In genomic region chr14:102930753-102931579, GRCh38 we compare ENCODE assay signal across 9 cellular contexts. TPM values are rescaled to one million over a fixed set of nuclear protein-coding genes. Genes with fewer than 3 reads are reported as not detected.
A peak's percentile ranks its signal among the peaks of the same experiment; 100 is the strongest.
DNase-seq lines count a peak whose midpoint lies in the region; ATAC-seq, FAIRE-seq and TF ChIP-seq lines count a peak whose summit lies in the region.
"Had no signal": no experiment of that assay in that cellular context is flagged by ENCODE, and none has a peak within 500 bp of the region (broad histone marks: within the 10 kb centered on the region; RNA-seq: fewer than 3 reads in every experiment).

No MANE protein-coding gene starts in this region.

- H3K9ac ChIP-seq in astrocyte (ENCODE audit: low read length) = no peak overlapping the region

- H3K27ac Mint-ChIP-seq in astrocyte (ENCODE audit: unreplicated experiment) = peak overlapping the region; percentile 72
- no peak overlapping the region for H3K27ac Mint-ChIP-seq in activated T-helper 1 cell treated with anti-CD3 and anti-CD28 coated beads, Interleukin-12 subunit alpha, Interleukin-12 subunit beta, Interleukin-2, Interleukin-4 antibody, amounts not matched to agents 30 ng/mL and 10 ng/mL and 1 ng/mL, durations not matched to agents 14 hours and 24 hours and 36 hours

- H3K9me3 ChIP-seq in astrocyte (ENCODE audit: insufficient read depth, low read depth, low read length) = no peaks in the 10 kb centered on the region
- H3K9me3 ChIP-seq in uterus = no peaks in the 10 kb centered on the region

- peaks cover 2% of the 10 kb centered on the region for H3K4me1 Mint-ChIP-seq in astrocyte (ENCODE audit: low read depth, unreplicated experiment)
- no peaks in the 10 kb centered on the region for H3K4me1 Mint-ChIP-seq in activated T-helper 1 cell treated with anti-CD3 and anti-CD28 coated beads, Interleukin-12 subunit alpha, Interleukin-12 subunit beta, Interleukin-2, Interleukin-4 antibody, amounts not matched to agents 30 ng/mL and 10 ng/mL and 1 ng/mL, durations not matched to agents 14 hours and 24 hours and 36 hours (ENCODE audit: low read depth)

- TF ChIP-seq CTCF in astrocyte (IDR thresholded peaks at IDR 0.05; ENCODE audit: insufficient read depth, low read depth, low read length) (no peak), uterus (IDR thresholded peaks at IDR 0.05) (no peak)

- DNase-seq in AG08395 (ENCODE audit: low spot score) (peak; percentile 47), HTR-8/SVneo (ENCODE audit: insufficient read length, low spot score) (peak; percentile 38), astrocyte (ENCODE audit: low read depth) (peak; percentile 41), left kidney (ENCODE audit: low read depth, low spot score) (peak; percentile 48), uterus (no peak)
- no peak for DNase-seq in activated T-helper 1 cell treated with anti-CD3 and anti-CD28 coated beads, Interleukin-12 subunit alpha, Interleukin-12 subunit beta, Interleukin-2, Interleukin-4 antibody, amounts not matched to agents 30 ng/mL and 10 ng/mL and 1 ng/mL, durations not matched to agents 14 hours and 24 hours and 36 hours (ENCODE audit: low spot score)
- DNase-seq: effector CD8-positive, alpha-beta T cell had no signal

- no peak overlapping the region for H3K4me2 ChIP-seq in astrocyte (ENCODE audit: low read length)

- H3K4me3 ChIP-seq in astrocyte (ENCODE audit: insufficient read depth, low read depth, low read length) (no peak overlapping the region), uterus (no peak overlapping the region)

- H3K9me3 Mint-ChIP-seq in astrocyte (ENCODE audit: unreplicated experiment) = no peaks in the 10 kb centered on the region
- H3K9me3 Mint-ChIP-seq in activated T-helper 1 cell treated with anti-CD3 and anti-CD28 coated beads, Interleukin-12 subunit alpha, Interleukin-12 subunit beta, Interleukin-2, Interleukin-4 antibody, amounts not matched to agents 30 ng/mL and 10 ng/mL and 1 ng/mL, durations not matched to agents 14 hours and 24 hours and 36 hours = no peaks in the 10 kb centered on the region

- peaks cover 8% of the 10 kb centered on the region for H3K36me3 ChIP-seq in astrocyte (ENCODE audit: insufficient read depth, low read length)
- no peaks in the 10 kb centered on the region for H3K36me3 ChIP-seq in uterus

- no peak for ATAC-seq in activated CD4-positive, CD25-positive, alpha-beta regulatory T cell treated with anti-CD3 and anti-CD28 coated beads, Interleukin-2, amount 50 U/mL, for 24 hours
- no peak for ATAC-seq in HG03571 (IDR thresholded peaks at IDR 0.05; ENCODE audit: unreplicated experiment)

- no peak for TF ChIP-seq POLR2A in uterus (IDR thresholded peaks at IDR 0.05)

- peaks cover 9% of the 10 kb centered on the region for H3K27me3 Mint-ChIP-seq in astrocyte (ENCODE audit: low read depth, unreplicated experiment)
- H3K27me3 Mint-ChIP-seq in activated T-helper 1 cell treated with anti-CD3 and anti-CD28 coated beads, Interleukin-12 subunit alpha, Interleukin-12 subunit beta, Interleukin-2, Interleukin-4 antibody, amounts not matched to agents 30 ng/mL and 10 ng/mL and 1 ng/mL, durations not matched to agents 14 hours and 24 hours and 36 hours (ENCODE audit: insufficient read depth) = peaks cover 30% of the 10 kb centered on the region

- no peaks in the 10 kb centered on the region for H3K79me2 ChIP-seq in astrocyte (ENCODE audit: insufficient read depth, low read length)

- H3K36me3 Mint-ChIP-seq in astrocyte (ENCODE audit: low read depth, unreplicated experiment) = peaks cover 6% of the 10 kb centered on the region
- H3K36me3 Mint-ChIP-seq in activated T-helper 1 cell treated with anti-CD3 and anti-CD28 coated beads, Interleukin-12 subunit alpha, Interleukin-12 subunit beta, Interleukin-2, Interleukin-4 antibody, amounts not matched to agents 30 ng/mL and 10 ng/mL and 1 ng/mL, durations not matched to agents 14 hours and 24 hours and 36 hours (ENCODE audit: low read depth) = no peaks in the 10 kb centered on the region

- H3K4me1 ChIP-seq in astrocyte (ENCODE audit: insufficient read depth, low read length) (peaks cover 22% of the 10 kb centered on the region), uterus (peaks cover 7 to 27% of the 10 kb centered on the region in 2 donors)

- H3K27me3 ChIP-seq in astrocyte (ENCODE audit: insufficient read depth, low read length) = peaks cover 27% of the 10 kb centered on the region
- peaks cover 9 to 30% of the 10 kb centered on the region in 2 donors for H3K27me3 ChIP-seq in uterus

- peak; percentile 31 for FAIRE-seq in HTR-8/SVneo (lab: Jason Lieb, UNC)
- no peak for FAIRE-seq in astrocyte (lab: Jason Lieb, UNC)

- H2AFZ ChIP-seq in astrocyte (ENCODE audit: low read depth, low read length) = no peak overlapping the region

- H3K27ac ChIP-seq in astrocyte (ENCODE audit: low read depth, low read length) (no peak overlapping the region), uterus (no peak overlapping the region)

- peak overlapping the region; percentile 57 for H3K4me3 Mint-ChIP-seq in astrocyte (ENCODE audit: unreplicated experiment)
- H3K4me3 Mint-ChIP-seq in activated T-helper 1 cell treated with anti-CD3 and anti-CD28 coated beads, Interleukin-12 subunit alpha, Interleukin-12 subunit beta, Interleukin-2, Interleukin-4 antibody, amounts not matched to agents 30 ng/mL and 10 ng/mL and 1 ng/mL, durations not matched to agents 14 hours and 24 hours and 36 hours = no peak overlapping the region

- intact Hi-C loops in activated T-helper 1 cell treated with anti-CD3 and anti-CD28 coated beads, Interleukin-12 subunit alpha, Interleukin-12 subunit beta, Interleukin-2, Interleukin-4 antibody, amounts not matched to agents 30 ng/mL and 10 ng/mL and 1 ng/mL, durations not matched to agents 14 hours and 24 hours and 36 hours (cut with micrococcal nuclease) = no loop called here
- intact Hi-C loops in uterus (cut with DNase I; ENCODE audit: low total_unique reads) = no loop called here

- H4K20me1 ChIP-seq in astrocyte (ENCODE audit: insufficient read depth, low read length) = peaks cover 41% of the 10 kb centered on the region

RNA-seq across cellular contexts. Expression of gene AMN, which starts 8.5 kb away (rescaled TPM):
- total RNA-seq in astrocyte = 2.0 and 3.4 TPM in 2 replicates
- total RNA-seq in activated T-helper 1 cell treated with anti-CD3 and anti-CD28 coated beads, Interleukin-12 subunit alpha, Interleukin-12 subunit beta, Interleukin-2, Interleukin-4 antibody, amounts not matched to agents 30 ng/mL and 10 ng/mL and 1 ng/mL, durations not matched to agents 14 hours and 24 hours and 36 hours = 0.44 and 0.69 TPM in 2 replicates
- 1 to 10 TPM in 1 of 4 donors, under 1 TPM in 1, not detected in 2; 0.69 to 2.9 TPM for total RNA-seq in uterus

Comparison
In these comparisons a context has a peak if more than half of its experiments do, and no peak if none do; other contexts are left out.
1. DNase-seq: peak in AG08395 (single experiment), HTR-8/SVneo (single experiment), astrocyte (single experiment) and left kidney (single experiment); none in activated T-helper 1 cell treated with anti-CD3 and anti-CD28 coated beads, Interleukin-12 subunit alpha, Interleukin-12 subunit beta, Interleukin-2, Interleukin-4 antibody, amounts not matched to agents 30 ng/mL and 10 ng/mL and 1 ng/mL, durations not matched to agents 14 hours and 24 hours and 36 hours (single experiment) and uterus (0 of 2).